Comparison of ENCODE assay signal across 9 cellular contexts in genomic region chr7:79176859-79177477, GRCh38.
DNase-seq lines count a peak whose midpoint lies in the region; ATAC-seq and TF ChIP-seq lines count a peak whose summit lies in the region.
"Had no signal": no experiment of that assay in that cellular context is flagged by ENCODE, and none has a peak within 500 bp of the region (broad histone marks: within the 10 kb centered on the region; RNA-seq: fewer than 3 reads in every experiment).

No MANE protein-coding gene starts in this region.

- TF ChIP-seq CTCF in 22Rv1 (IDR thresholded peaks at IDR 0.05) (peak; percentile 89), gastroesophageal sphincter (IDR thresholded peaks at IDR 0.05) (peak; percentile 23 to 60 (median 44)), gastrocnemius medialis (IDR thresholded peaks at IDR 0.05 in 4 of 5, conservative IDR thresholded peaks at IDR 0.05 in 1 of 5) (peak in 3 of 5 experiments; percentile 18 to 42 (median 32))

- H3K9me3 ChIP-seq in gastroesophageal sphincter (no peaks in the 10 kb centered on the region), gastrocnemius medialis (no peaks in the 10 kb centered on the region)

- in situ Hi-C loops in gastrocnemius medialis (cut with MboI; ENCODE audit: low sequenced_read_pairs in 4 of 4), result no loop called here

- no peak for TF ChIP-seq EP300 in gastroesophageal sphincter (IDR thresholded peaks at IDR 0.05)

- H3K4me3 ChIP-seq in gastroesophageal sphincter, result no peak overlapping the region
- no peak overlapping the region for H3K4me3 ChIP-seq in gastrocnemius medialis

- DNase-seq in NCI-H1092 treated with DMSO at 0.1 percent for 48 hours (lab: John Stamatoyannopoulos, UW) (peak; percentile 72), SKM-1 treated with dmso at 0.1 percent for 144 hours (lab: John Stamatoyannopoulos, UW; ENCODE audit: unreplicated experiment) (peak; percentile 46), gastrocnemius medialis (no peak), ureter (ENCODE audit: low spot score) (no peak)
- DNase-seq: activated naive CD8-positive, alpha-beta T cell treated with anti-CD3 and anti-CD28 coated beads, Interleukin-2, amount 10 ng/mL, durations not matched to agents 7 days and 5 days had no signal

- WGBS in gastroesophageal sphincter (ENCODE audit: low coverage in 1 of 2), 2 donors, result 9 to 15% methylated on average over 8 of the region's 8 CpGs

- H3K4me1 ChIP-seq in gastroesophageal sphincter (no peaks in the 10 kb centered on the region), gastrocnemius medialis (no peaks in the 10 kb centered on the region)

- H3K27ac ChIP-seq in 22Rv1 (no peak overlapping the region), gastroesophageal sphincter (no peak overlapping the region), gastrocnemius medialis (no peak overlapping the region)

- intact Hi-C loops in gastrocnemius medialis (cut with DNase I; ENCODE audit: low total_unique reads), result no loop called here

- TF ChIP-seq POLR2A in gastroesophageal sphincter (IDR thresholded peaks at IDR 0.05), result no peak
- TF ChIP-seq POLR2A in gastrocnemius medialis (IDR thresholded peaks at IDR 0.05), result no peak

- H3K36me3 ChIP-seq in gastroesophageal sphincter (no peaks in the 10 kb centered on the region), gastrocnemius medialis (no peaks in the 10 kb centered on the region)

- no peaks in the 10 kb centered on the region for H3K27me3 ChIP-seq in gastroesophageal sphincter
- no peaks in the 10 kb centered on the region for H3K27me3 ChIP-seq in gastrocnemius medialis

- ATAC-seq in GM18520 (IDR thresholded peaks at IDR 0.05; ENCODE audit: unreplicated experiment) (peak; percentile 48), gastroesophageal sphincter (no peak), gastrocnemius medialis (no peak), HG03460 (IDR thresholded peaks at IDR 0.05; ENCODE audit: unreplicated experiment) (no peak)

Comparison
In these comparisons a context has a peak if more than half of its experiments do, and no peak if none do; other contexts are left out.
1. CTCF ChIP-seq: peak in every context shown above with its lines; median percentile 89 in 22Rv1; 44 in gastroesophageal sphincter; 32 in gastrocnemius medialis.
2. DNase-seq: peak in NCI-H1092 treated with DMSO at 0.1 percent for 48 hours (single experiment) and SKM-1 treated with dmso at 0.1 percent for 144 hours (single experiment); none in gastrocnemius medialis (0 of 2) and ureter (single experiment).